ENCODE assay signal across 1 cellular context in genomic region chr5:17306726-17307091, GRCh38.
A peak's percentile ranks its signal among the peaks of the same experiment; 100 is the strongest.
TF ChIP-seq lines count a peak whose summit lies in the region.

No MANE protein-coding gene starts in this region.

TF ChIP-seq in A549, 52 proteins besides CTCF, POLR2A, EP300 and RAD21 (continued from another document):
- TF ChIP-seq REST (IDR thresholded peaks at IDR 0.05) (no peak), HES2 (IDR thresholded peaks at IDR 0.05) (no peak), JUNB (IDR thresholded peaks at IDR 0.05) (no peak), EHMT2 (IDR thresholded peaks at IDR 0.05; ENCODE audit: low read depth) (no peak), HOXB5 (CRISPR knock-in tag; IDR thresholded peaks at IDR 0.05) (no peak), PBX3 (IDR thresholded peaks at IDR 0.05) (no peak), RCOR1 (IDR thresholded peaks at IDR 0.05; ENCODE audit: low read depth, low read length) (no peak), CHD4 (IDR thresholded peaks at IDR 0.05; ENCODE audit: borderline replicate concordance) (no peak), NPAS2 (CRISPR knock-in tag; IDR thresholded peaks at IDR 0.05; ENCODE audit: borderline replicate concordance) (no peak), MYC (IDR thresholded peaks at IDR 0.05; ENCODE audit: borderline replicate concordance, low read length) (no peak), HMGXB4 (CRISPR knock-in tag; IDR thresholded peaks at IDR 0.05; ENCODE audit: borderline replicate concordance) (no peak), USF2 (IDR thresholded peaks at IDR 0.05) (no peak), TFCP2L1 (CRISPR knock-in tag; IDR thresholded peaks at IDR 0.05) (no peak), RFX5 (IDR thresholded peaks at IDR 0.05) (no peak), HDAC2 (IDR thresholded peaks at IDR 0.05) (no peak), RARB (CRISPR knock-in tag; IDR thresholded peaks at IDR 0.05) (0 out of 2 replicates have a peak, but pooled peaks have one; percentile 31), JUN (IDR thresholded peaks at IDR 0.05) (no peak), ZNF302 (CRISPR knock-in tag; IDR thresholded peaks at IDR 0.05) (no peak; the same call in 1 of the 2 replicates), KDM5A (IDR thresholded peaks at IDR 0.05) (no peak), PHF8 (IDR thresholded peaks at IDR 0.05; ENCODE audit: borderline replicate concordance, low read depth) (no peak), EHF (CRISPR knock-in tag; IDR thresholded peaks at IDR 0.05) (peak; percentile 73; the same call in 1 of the 2 replicates)
